ENCODE assay signal across 18 cellular contexts in the genomic region with DNA sequence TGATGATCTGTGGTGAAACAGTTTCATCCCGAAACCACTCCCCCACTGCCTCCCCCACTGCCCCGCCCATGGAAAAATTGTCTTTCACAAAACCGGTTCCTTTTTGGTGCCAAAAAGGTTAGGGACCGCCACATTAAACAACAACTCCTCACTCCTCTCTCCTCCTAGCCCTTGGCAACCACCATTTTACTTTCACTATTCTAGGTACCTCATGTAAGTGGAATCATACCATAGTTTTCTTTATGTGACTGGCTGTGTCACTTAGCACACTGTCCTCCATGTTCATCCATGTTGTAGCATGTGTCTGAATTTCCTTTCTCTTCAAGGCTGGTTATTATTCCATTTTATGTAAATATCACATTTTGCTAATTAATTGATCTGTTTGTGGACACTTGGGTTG.
"Had no signal": no experiment of that assay in that cellular context is flagged by ENCODE, and none has a peak within 500 bp of the region (broad histone marks: within the 10 kb centered on the region; RNA-seq: fewer than 3 reads in every experiment).

No MANE protein-coding gene starts in this region.

- H3K27me3 Mint-ChIP-seq: activated naive CD8-positive, alpha-beta T cell treated with anti-CD3 and anti-CD28 coated beads, Interleukin-2, amount 10 ng/mL, durations not matched to agents 7 days and 5 days; naive thymus-derived CD4-positive, alpha-beta T cell; T-cell had no signal

- H3K4me3 ChIP-seq: body of pancreas, dorsolateral prefrontal cortex, pancreas, upper lobe of right lung had no signal

- H3K9me3 ChIP-seq: body of pancreas, pancreas, upper lobe of right lung had no signal

- ATAC-seq: body of pancreas; naive thymus-derived CD4-positive, alpha-beta T cell; pancreas; sciatic nerve; stimulated activated effector memory CD8-positive, alpha-beta T cell treated with anti-CD3 and anti-CD28 coated beads, Interleukin-12 subunit alpha, Interleukin-12 subunit beta, amount 100 ng/mL, for 72 hours; T-cell; upper lobe of right lung had no signal

- H3K27me3 ChIP-seq: body of pancreas, pancreas, upper lobe of right lung had no signal

- H3K27ac Mint-ChIP-seq: activated naive CD8-positive, alpha-beta T cell treated with anti-CD3 and anti-CD28 coated beads, Interleukin-2, amount 10 ng/mL, durations not matched to agents 7 days and 5 days; activated T-helper 1 cell treated with anti-CD3 and anti-CD28 coated beads, Interleukin-12 subunit alpha, Interleukin-12 subunit beta, Interleukin-2, Interleukin-4 antibody, amounts not matched to agents 30 ng/mL and 10 ng/mL and 1 ng/mL, durations not matched to agents 14 hours and 24 hours and 36 hours; endodermal cell; stimulated activated effector memory CD8-positive, alpha-beta T cell treated with anti-CD3 and anti-CD28 coated beads, Interleukin-12 subunit alpha, Interleukin-12 subunit beta, amount 100 ng/mL, for 72 hours; T-cell had no signal

- H3K4me3 Mint-ChIP-seq: activated naive CD8-positive, alpha-beta T cell treated with anti-CD3 and anti-CD28 coated beads, Interleukin-2, amount 10 ng/mL, durations not matched to agents 7 days and 5 days; activated T-helper 1 cell treated with anti-CD3 and anti-CD28 coated beads, Interleukin-12 subunit alpha, Interleukin-12 subunit beta, Interleukin-2, Interleukin-4 antibody, amounts not matched to agents 30 ng/mL and 10 ng/mL and 1 ng/mL, durations not matched to agents 14 hours and 24 hours and 36 hours; endodermal cell; stimulated activated effector memory CD8-positive, alpha-beta T cell treated with anti-CD3 and anti-CD28 coated beads, Interleukin-12 subunit alpha, Interleukin-12 subunit beta, amount 100 ng/mL, for 72 hours; T-cell had no signal

- DNase-seq: activated CD4-positive, alpha-beta T cell treated with anti-CD3 and anti-CD28 coated beads, Interleukin-2, amount 50 U/mL, for 4 hours; activated naive CD8-positive, alpha-beta T cell treated with anti-CD3 and anti-CD28 coated beads, Interleukin-2, amount 10 ng/mL, durations not matched to agents 7 days and 5 days; amygdala; body of pancreas; dorsolateral prefrontal cortex; endodermal cell; foreskin fibroblast; mesendoderm; naive thymus-derived CD4-positive, alpha-beta T cell; pancreas; stimulated activated CD4-positive, alpha-beta T cell treated with anti-CD3 and anti-CD28 coated beads, Interleukin-4, amount 100 ng/mL, for 24 hours; T-cell; T-helper 9 cell; upper lobe of right lung had no signal

- H3K27ac ChIP-seq: body of pancreas, dorsolateral prefrontal cortex, epithelial cell of prostate, pancreas, upper lobe of right lung had no signal

- H3K36me3 ChIP-seq: pancreas, upper lobe of right lung had no signal
